In genomic region chrX:109830157-109830703, GRCh38 we compare ENCODE assay signal across 12 cellular contexts.
DNase-seq lines count a peak whose midpoint lies in the region; ATAC-seq and TF ChIP-seq lines count a peak whose summit lies in the region.
"Had no signal": no experiment of that assay in that cellular context is flagged by ENCODE, and none has a peak within 500 bp of the region (broad histone marks: within the 10 kb centered on the region; RNA-seq: fewer than 3 reads in every experiment).

No MANE protein-coding gene starts in this region.

- peaks cover 5% of the 10 kb centered on the region for H3K27me3 Mint-ChIP-seq in nephron (ENCODE audit: low read depth)

- no peak overlapping the region for H3K4me3 Mint-ChIP-seq in nephron

- no peaks in the 10 kb centered on the region for H3K9me3 ChIP-seq in sigmoid colon
- H3K9me3 ChIP-seq: thoracic aorta had no signal

- WGBS in sigmoid colon, 2 donors, result 89% methylated on average over 3 of the region's 3 CpGs

- TF ChIP-seq CTCF in NB4 (IDR thresholded peaks at IDR 0.05; ENCODE audit: low read depth, low read length) (no peak), nephron (IDR thresholded peaks at IDR 0.05; ENCODE audit: unreplicated experiment in 3 of 3) (no peak), sigmoid colon (IDR thresholded peaks at IDR 0.05) (no peak)

- peak; percentile 16 for DNase-seq in NB4 (ENCODE audit: low read depth)
- no peak for DNase-seq in sigmoid colon
- no peak for DNase-seq in occipital lobe (lab: John Stamatoyannopoulos, UW)
- no peak for DNase-seq in stimulated activated naive CD4-positive, alpha-beta T cell treated with Interleukin-2 at 50 U/mL for 16 hours (lab: John Stamatoyannopoulos, UW)
- DNase-seq: NCI-H146, Right ventricle myocardium superior had no signal

- H3K4me1 ChIP-seq in sigmoid colon, result no peaks in the 10 kb centered on the region

- peak; percentile 2 for ATAC-seq in GM18909 (IDR thresholded peaks at IDR 0.05; ENCODE audit: poor library complexity, unreplicated experiment)
- peak; percentile 27 for ATAC-seq in HG02623 (IDR thresholded peaks at IDR 0.05; ENCODE audit: unreplicated experiment)
- ATAC-seq in HG03108 (IDR thresholded peaks at IDR 0.05; ENCODE audit: unreplicated experiment), result no peak

- H3K9me3 Mint-ChIP-seq in nephron, result no peaks in the 10 kb centered on the region

- intact Hi-C loops in sigmoid colon (cut with DNase I), result no loop called here

- TF ChIP-seq EP300 in sigmoid colon (IDR thresholded peaks at IDR 0.05), result no peak

- no peaks in the 10 kb centered on the region for H3K36me3 Mint-ChIP-seq in nephron (ENCODE audit: low read depth)

- peak overlapping the region; percentile 84 to 90 (median 85) for H3K27ac Mint-ChIP-seq in nephron

- peaks cover 24% of the 10 kb centered on the region for H3K4me1 Mint-ChIP-seq in nephron

- H3K36me3 ChIP-seq in sigmoid colon, result no peaks in the 10 kb centered on the region
- H3K36me3 ChIP-seq: thoracic aorta had no signal

- no peak overlapping the region for H3K27ac ChIP-seq in sigmoid colon
- H3K27ac ChIP-seq: skin epidermis, thoracic aorta had no signal

- TF ChIP-seq POLR2A in NB4 (IDR thresholded peaks at IDR 0.05; ENCODE audit: extremely low read depth, insufficient read length) (no peak), sigmoid colon (IDR thresholded peaks at IDR 0.05) (no peak)

- H3K4me3 ChIP-seq in NB4 (ENCODE audit: low read depth, low read length) (no peak overlapping the region), sigmoid colon (no peak overlapping the region)
- H3K4me3 ChIP-seq: skin epidermis, thoracic aorta had no signal

- no peaks in the 10 kb centered on the region for H3K27me3 ChIP-seq in sigmoid colon
